ENCODE assay signal across 16 cellular contexts in the genomic region with DNA sequence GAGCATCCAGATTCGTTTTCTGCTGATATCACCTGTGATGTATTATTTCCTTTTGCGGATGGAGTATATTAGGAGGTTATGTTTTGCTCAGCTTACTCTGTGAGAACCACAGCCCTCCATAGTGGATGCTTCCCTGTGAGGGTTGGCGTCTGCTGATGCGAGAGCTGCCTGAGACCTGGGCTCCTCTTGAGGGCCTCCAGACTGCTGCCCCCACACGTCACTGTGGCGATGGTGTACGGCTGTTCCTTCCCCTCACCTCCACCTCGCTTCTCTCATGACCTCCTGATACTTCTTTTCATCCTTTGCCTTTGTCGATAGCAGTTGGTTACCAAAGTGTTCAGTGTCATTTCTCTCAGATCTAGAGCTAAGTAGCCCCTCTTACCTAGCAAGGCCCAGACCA.
"Had no signal": no experiment of that assay in that cellular context is flagged by ENCODE, and none has a peak within 500 bp of the region (broad histone marks: within the 10 kb centered on the region; RNA-seq: fewer than 3 reads in every experiment).

No MANE protein-coding gene starts in this region.

- DNase-seq: KBM-7, MG63, NCI-H1092, NCI-H1105 treated with DMSO at 0.1 percent for 48 hours, NCI-H1417 treated with DMSO at 0.1 percent for 48 hours, NCI-H146, NCI-H1694 treated with DMSO at 0.1 percent for 48 hours, NCI-H1930, NCI-H2081, NCI-H2107, NCI-H2227 treated with DMSO at 0.1 percent for 48 hours, NCI-H524 treated with DMSO at 0.1 percent for 48 hours, NCI-H69, NCI-H774, SHP77, SK-N-SH had no signal
